Comparison of ENCODE assay signal across 12 cellular contexts in genomic region chrY:12905910-12906309, GRCh38. TPM values are rescaled to one million over a fixed set of nuclear protein-coding genes. Genes with fewer than 3 reads are reported as not detected.
DNase-seq lines count a peak whose midpoint lies in the region; ATAC-seq and TF ChIP-seq lines count a peak whose summit lies in the region.
"Had no signal": no experiment of that assay in that cellular context is flagged by ENCODE, and none has a peak within 500 bp of the region (broad histone marks: within the 10 kb centered on the region; RNA-seq: fewer than 3 reads in every experiment).

No MANE protein-coding gene starts in this region.

- no peaks in the 10 kb centered on the region for H3K9me3 ChIP-seq in lower lobe of right lung
- H3K9me3 ChIP-seq in breast epithelium: no peaks in the 10 kb centered on the region
- H3K9me3 ChIP-seq: adrenal gland, upper lobe of left lung had no signal

- TF ChIP-seq CTCF in AG10803 (conservative IDR thresholded peaks at IDR 0.05; ENCODE audit: low read length): no peak
- TF ChIP-seq CTCF in lower lobe of right lung (IDR thresholded peaks at IDR 0.05): no peak
- no peak for TF ChIP-seq CTCF in breast epithelium (IDR thresholded peaks at IDR 0.05)
- no peak for TF ChIP-seq CTCF in GM10266 (IDR thresholded peaks at IDR 0.05; ENCODE audit: control insufficient read depth, insufficient read depth, low read depth, missing control alignments)

- intact Hi-C loops in lower lobe of right lung (cut with DNase I) (no loop called here), breast epithelium (cut with DNase I; ENCODE audit: low total_unique reads) (no loop called here)

- peak overlapping the region; percentile 99 for H3K27ac Mint-ChIP-seq in activated naive CD8-positive, alpha-beta T cell

- H3K36me3 ChIP-seq in lower lobe of right lung: peaks cover 6% of the 10 kb centered on the region
- H3K36me3 ChIP-seq in breast epithelium: no peaks in the 10 kb centered on the region
- H3K36me3 ChIP-seq: adrenal gland, upper lobe of left lung had no signal

- DNase-seq in AG10803 (ENCODE audit: low read depth) (no peak), G401 (ENCODE audit: low spot score) (peak; percentile 11), lower lobe of right lung (no peak), breast epithelium (ENCODE audit: low spot score in 2 of 2) (no peak), GM10266 (ENCODE audit: extremely low spot score) (no peak), NCI-H2107 (lab: John Stamatoyannopoulos, UW) (no peak)

- no peak for ATAC-seq in lower lobe of right lung
- ATAC-seq in SK-N-SH treated with all-trans-retinoic acid at 6 μM for 48 hours: no peak
- ATAC-seq: sciatic nerve had no signal

- peaks cover 5% of the 10 kb centered on the region for H3K36me3 Mint-ChIP-seq in activated naive CD8-positive, alpha-beta T cell

- H3K4me3 ChIP-seq in AG10803 (ENCODE audit: low read length): peak overlapping the region; percentile 94
- H3K4me3 ChIP-seq in lower lobe of right lung: peak overlapping the region; percentile 68
- H3K4me3 ChIP-seq in breast epithelium: peak overlapping the region in 1 of 3 donors; percentile 63

- H3K4me3 Mint-ChIP-seq in activated naive CD8-positive, alpha-beta T cell: peak overlapping the region; percentile 99

- no peak for TF ChIP-seq POLR2A in breast epithelium (IDR thresholded peaks at IDR 0.05)

- no peaks in the 10 kb centered on the region for H3K9me3 Mint-ChIP-seq in activated naive CD8-positive, alpha-beta T cell (ENCODE audit: low read depth)

- H3K27me3 Mint-ChIP-seq in activated naive CD8-positive, alpha-beta T cell: no peaks in the 10 kb centered on the region

- H3K4me1 ChIP-seq in lower lobe of right lung (peaks cover 17% of the 10 kb centered on the region), breast epithelium (no peaks in the 10 kb centered on the region)
- H3K4me1 ChIP-seq: adrenal gland had no signal

- peak overlapping the region; percentile 96 for H3K27ac ChIP-seq in lower lobe of right lung
- H3K27ac ChIP-seq in breast epithelium: no peak overlapping the region

- H3K4me1 Mint-ChIP-seq in activated naive CD8-positive, alpha-beta T cell (ENCODE audit: low read depth): peaks cover 26% of the 10 kb centered on the region

- H3K27me3 ChIP-seq in lower lobe of right lung (ENCODE audit: low read depth): no peaks in the 10 kb centered on the region
- no peaks in the 10 kb centered on the region for H3K27me3 ChIP-seq in breast epithelium
- H3K27me3 ChIP-seq: adrenal gland, upper lobe of left lung had no signal

- in situ Hi-C loops in G401 (cut with HindIII; ENCODE audit: low sequenced_read_pairs): no loop called here

TF ChIP-seq in SK-N-SH treated with all-trans-retinoic acid at 6 μM for 48 hours, 23 proteins besides CTCF, POLR2A, EP300 and RAD21 (continues in another document):
- no peak for TF ChIP-seq ESRRG (CRISPR knock-in tag; IDR thresholded peaks at IDR 0.05)
- TF ChIP-seq ISL1 (CRISPR knock-in tag; IDR thresholded peaks at IDR 0.05): no peak
- TF ChIP-seq ZFP3 (CRISPR knock-in tag; IDR thresholded peaks at IDR 0.05): no peak
- no peak for TF ChIP-seq GLIS3 (CRISPR knock-in tag; IDR thresholded peaks at IDR 0.05)
- TF ChIP-seq TOX (CRISPR knock-in tag; IDR thresholded peaks at IDR 0.05; ENCODE audit: borderline replicate concordance): no peak
- no peak for TF ChIP-seq ARNTL (CRISPR knock-in tag; IDR thresholded peaks at IDR 0.05; ENCODE audit: borderline replicate concordance, low read depth)
- TF ChIP-seq PPARA (CRISPR knock-in tag; IDR thresholded peaks at IDR 0.05; ENCODE audit: borderline replicate concordance): no peak
- TF ChIP-seq ZNF565 (CRISPR knock-in tag; conservative IDR thresholded peaks at IDR 0.05; ENCODE audit: low read depth): no peak
- TF ChIP-seq, protein P1, sequence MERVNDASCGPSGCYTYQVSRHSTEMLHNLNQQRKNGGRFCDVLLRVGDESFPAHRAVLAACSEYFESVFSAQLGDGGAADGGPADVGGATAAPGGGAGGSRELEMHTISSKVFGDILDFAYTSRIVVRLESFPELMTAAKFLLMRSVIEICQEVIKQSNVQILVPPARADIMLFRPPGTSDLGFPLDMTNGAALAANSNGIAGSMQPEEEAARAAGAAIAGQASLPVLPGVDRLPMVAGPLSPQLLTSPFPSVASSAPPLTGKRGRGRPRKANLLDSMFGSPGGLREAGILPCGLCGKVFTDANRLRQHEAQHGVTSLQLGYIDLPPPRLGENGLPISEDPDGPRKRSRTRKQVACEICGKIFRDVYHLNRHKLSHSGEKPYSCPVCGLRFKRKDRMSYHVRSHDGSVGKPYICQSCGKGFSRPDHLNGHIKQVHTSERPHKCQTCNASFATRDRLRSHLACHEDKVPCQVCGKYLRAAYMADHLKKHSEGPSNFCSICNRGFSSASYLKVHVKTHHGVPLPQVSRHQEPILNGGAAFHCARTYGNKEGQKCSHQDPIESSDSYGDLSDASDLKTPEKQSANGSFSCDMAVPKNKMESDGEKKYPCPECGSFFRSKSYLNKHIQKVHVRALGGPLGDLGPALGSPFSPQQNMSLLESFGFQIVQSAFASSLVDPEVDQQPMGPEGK (CRISPR knock-in tag; IDR thresholded peaks at IDR 0.05; ENCODE audit: borderline replicate concordance): no peak
- TF ChIP-seq, protein P2, sequence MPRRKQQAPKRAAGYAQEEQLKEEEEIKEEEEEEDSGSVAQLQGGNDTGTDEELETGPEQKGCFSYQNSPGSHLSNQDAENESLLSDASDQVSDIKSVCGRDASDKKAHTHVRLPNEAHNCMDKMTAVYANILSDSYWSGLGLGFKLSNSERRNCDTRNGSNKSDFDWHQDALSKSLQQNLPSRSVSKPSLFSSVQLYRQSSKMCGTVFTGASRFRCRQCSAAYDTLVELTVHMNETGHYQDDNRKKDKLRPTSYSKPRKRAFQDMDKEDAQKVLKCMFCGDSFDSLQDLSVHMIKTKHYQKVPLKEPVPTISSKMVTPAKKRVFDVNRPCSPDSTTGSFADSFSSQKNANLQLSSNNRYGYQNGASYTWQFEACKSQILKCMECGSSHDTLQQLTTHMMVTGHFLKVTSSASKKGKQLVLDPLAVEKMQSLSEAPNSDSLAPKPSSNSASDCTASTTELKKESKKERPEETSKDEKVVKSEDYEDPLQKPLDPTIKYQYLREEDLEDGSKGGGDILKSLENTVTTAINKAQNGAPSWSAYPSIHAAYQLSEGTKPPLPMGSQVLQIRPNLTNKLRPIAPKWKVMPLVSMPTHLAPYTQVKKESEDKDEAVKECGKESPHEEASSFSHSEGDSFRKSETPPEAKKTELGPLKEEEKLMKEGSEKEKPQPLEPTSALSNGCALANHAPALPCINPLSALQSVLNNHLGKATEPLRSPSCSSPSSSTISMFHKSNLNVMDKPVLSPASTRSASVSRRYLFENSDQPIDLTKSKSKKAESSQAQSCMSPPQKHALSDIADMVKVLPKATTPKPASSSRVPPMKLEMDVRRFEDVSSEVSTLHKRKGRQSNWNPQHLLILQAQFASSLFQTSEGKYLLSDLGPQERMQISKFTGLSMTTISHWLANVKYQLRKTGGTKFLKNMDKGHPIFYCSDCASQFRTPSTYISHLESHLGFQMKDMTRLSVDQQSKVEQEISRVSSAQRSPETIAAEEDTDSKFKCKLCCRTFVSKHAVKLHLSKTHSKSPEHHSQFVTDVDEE (CRISPR knock-in tag; IDR thresholded peaks at IDR 0.05): no peak
- TF ChIP-seq OSR1 (CRISPR knock-in tag; IDR thresholded peaks at IDR 0.05): no peak
- TF ChIP-seq, protein P3, sequence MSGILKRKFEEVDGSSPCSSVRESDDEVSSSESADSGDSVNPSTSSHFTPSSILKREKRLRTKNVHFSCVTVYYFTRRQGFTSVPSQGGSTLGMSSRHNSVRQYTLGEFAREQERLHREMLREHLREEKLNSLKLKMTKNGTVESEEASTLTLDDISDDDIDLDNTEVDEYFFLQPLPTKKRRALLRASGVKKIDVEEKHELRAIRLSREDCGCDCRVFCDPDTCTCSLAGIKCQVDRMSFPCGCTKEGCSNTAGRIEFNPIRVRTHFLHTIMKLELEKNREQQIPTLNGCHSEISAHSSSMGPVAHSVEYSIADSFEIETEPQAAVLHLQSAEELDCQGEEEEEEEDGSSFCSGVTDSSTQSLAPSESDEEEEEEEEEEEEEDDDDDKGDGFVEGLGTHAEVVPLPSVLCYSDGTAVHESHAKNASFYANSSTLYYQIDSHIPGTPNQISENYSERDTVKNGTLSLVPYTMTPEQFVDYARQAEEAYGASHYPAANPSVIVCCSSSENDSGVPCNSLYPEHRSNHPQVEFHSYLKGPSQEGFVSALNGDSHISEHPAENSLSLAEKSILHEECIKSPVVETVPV (CRISPR knock-in tag; IDR thresholded peaks at IDR 0.05): no peak
- no peak for TF ChIP-seq ZNF8 (CRISPR knock-in tag; IDR thresholded peaks at IDR 0.05)
- TF ChIP-seq BACH2 (CRISPR knock-in tag; IDR thresholded peaks at IDR 0.05; ENCODE audit: borderline replicate concordance): no peak
- no peak for TF ChIP-seq RARB (CRISPR knock-in tag; IDR thresholded peaks at IDR 0.05)
- TF ChIP-seq, protein P4, sequence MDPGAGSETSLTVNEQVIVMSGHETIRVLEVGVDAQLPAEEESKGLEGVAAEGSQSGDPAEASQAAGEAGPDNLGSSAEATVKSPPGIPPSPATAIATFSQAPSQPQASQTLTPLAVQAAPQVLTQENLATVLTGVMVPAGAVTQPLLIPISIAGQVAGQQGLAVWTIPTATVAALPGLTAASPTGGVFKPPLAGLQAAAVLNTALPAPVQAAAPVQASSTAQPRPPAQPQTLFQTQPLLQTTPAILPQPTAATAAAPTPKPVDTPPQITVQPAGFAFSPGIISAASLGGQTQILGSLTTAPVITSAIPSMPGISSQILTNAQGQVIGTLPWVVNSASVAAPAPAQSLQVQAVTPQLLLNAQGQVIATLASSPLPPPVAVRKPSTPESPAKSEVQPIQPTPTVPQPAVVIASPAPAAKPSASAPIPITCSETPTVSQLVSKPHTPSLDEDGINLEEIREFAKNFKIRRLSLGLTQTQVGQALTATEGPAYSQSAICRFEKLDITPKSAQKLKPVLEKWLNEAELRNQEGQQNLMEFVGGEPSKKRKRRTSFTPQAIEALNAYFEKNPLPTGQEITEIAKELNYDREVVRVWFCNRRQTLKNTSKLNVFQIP (CRISPR knock-in tag; IDR thresholded peaks at IDR 0.05; ENCODE audit: borderline replicate concordance, low read depth): no peak
- TF ChIP-seq ZC3H10 (CRISPR knock-in tag; IDR thresholded peaks at IDR 0.05): no peak

RNA-seq across cellular contexts. Expression of gene DDX3Y, which starts 1.2 kb away (rescaled TPM):
- total RNA-seq in G401 (2014; rRNA removed; shearing (Covaris generic)): 30.6 and 54.2 TPM in 2 replicates
- total RNA-seq in lower lobe of right lung (63.7 TPM), breast epithelium (100 to 1,000 TPM in 1 of 3 donors, under 1 TPM in 1, not detected in 1; under 0.01 to 113 TPM)
- total RNA-seq: sciatic nerve, SK-MEL-5 had no signal
